30 cellular contexts compared by ENCODE assay signal in genomic region chr1:41072051-41072450, GRCh38. TPM values are rescaled to one million over a fixed set of nuclear protein-coding genes. Genes with fewer than 3 reads are reported as not detected.
DNase-seq lines count a peak whose midpoint lies in the region; ATAC-seq and TF ChIP-seq lines count a peak whose summit lies in the region.
"Had no signal": no experiment of that assay in that cellular context is flagged by ENCODE, and none has a peak within 500 bp of the region (broad histone marks: within the 10 kb centered on the region; RNA-seq: fewer than 3 reads in every experiment).

No MANE protein-coding gene starts in this region.

- 92% methylated on average over 1 of the region's 1 CpG for WGBS in prostate gland
- 94% methylated on average over 1 of the region's 1 CpG for WGBS in mammary epithelial cell (ENCODE audit: low coverage, missing lambda C conversion rate)

- H3K79me2 ChIP-seq in mammary epithelial cell (ENCODE audit: insufficient read depth, low read length), result no peaks in the 10 kb centered on the region

- no peak overlapping the region for H3K27ac Mint-ChIP-seq in stimulated activated memory B cell treated with anti-CD40 and anti-IgM and Interleukin-4, amounts not matched to agents 10 μg/mL and 1 μg/mL and 100 μg/mL, for 72 hours
- H3K27ac Mint-ChIP-seq: activated CD4-positive, alpha-beta T cell treated with anti-CD3 and anti-CD28 coated beads, Interleukin-2, amount 10 ng/mL, durations not matched to agents 7 days and 5 days; effector memory CD8-positive, alpha-beta T cell; immature natural killer cell; naive thymus-derived CD4-positive, alpha-beta T cell had no signal

- peaks cover 44% of the 10 kb centered on the region for H3K36me3 Mint-ChIP-seq in stimulated activated memory B cell treated with anti-CD40 and anti-IgM and Interleukin-4, amounts not matched to agents 10 μg/mL and 1 μg/mL and 100 μg/mL, for 72 hours

- TF ChIP-seq POLR2A in prostate gland (IDR thresholded peaks at IDR 0.05), result no peak

- CTCF ChIA-PET in AG04449 (lab: Yijun Ruan, JAX), result no interaction called here
- CTCF ChIA-PET in mammary epithelial cell (lab: Charles Lee; ENCODE audit: low non-redundant PET), result no interaction called here

- H3K4me3 Mint-ChIP-seq in stimulated activated memory B cell treated with anti-CD40 and anti-IgM and Interleukin-4, amounts not matched to agents 10 μg/mL and 1 μg/mL and 100 μg/mL, for 72 hours, result no peak overlapping the region
- H3K4me3 Mint-ChIP-seq: activated CD4-positive, alpha-beta T cell treated with anti-CD3 and anti-CD28 coated beads, Interleukin-2, amount 10 ng/mL, durations not matched to agents 7 days and 5 days; activated T-cell treated with anti-CD3 and anti-CD28 coated beads, Interleukin-2, amount 50 U/mL, for 4 hours; effector memory CD8-positive, alpha-beta T cell; immature natural killer cell; naive thymus-derived CD4-positive, alpha-beta T cell; stimulated activated naive CD8-positive, alpha-beta T cell treated with anti-CD3 and anti-CD28 coated beads, Interleukin-15, amount 100 ng/mL, for 72 hours had no signal

- no peak overlapping the region for H2AFZ ChIP-seq in mammary epithelial cell (ENCODE audit: low read depth, low read length)
- H2AFZ ChIP-seq: PC-9 had no signal

- no peaks in the 10 kb centered on the region for H3K9me3 ChIP-seq in adipocyte (ENCODE audit: control insufficient read depth, low read length)
- no peaks in the 10 kb centered on the region for H3K9me3 ChIP-seq in prostate gland
- H3K9me3 ChIP-seq in mammary epithelial cell (replicated peaks; ENCODE audit: insufficient read depth, low read length), result no peaks in the 10 kb centered on the region
- H3K9me3 ChIP-seq: adrenal gland, BE2C, colonic mucosa, gastroesophageal sphincter, thyroid gland had no signal

- H3K4me1 Mint-ChIP-seq in stimulated activated memory B cell treated with anti-CD40 and anti-IgM and Interleukin-4, amounts not matched to agents 10 μg/mL and 1 μg/mL and 100 μg/mL, for 72 hours, result no peaks in the 10 kb centered on the region
- H3K4me1 Mint-ChIP-seq: activated CD4-positive, alpha-beta T cell treated with anti-CD3 and anti-CD28 coated beads, Interleukin-2, amount 10 ng/mL, durations not matched to agents 7 days and 5 days; immature natural killer cell; stimulated activated naive CD8-positive, alpha-beta T cell treated with anti-CD3 and anti-CD28 coated beads, Interleukin-15, amount 100 ng/mL, for 72 hours had no signal

- no peak for ATAC-seq in stimulated activated memory B cell treated with anti-CD40 and anti-IgM and Interleukin-4, amounts not matched to agents 10 μg/mL and 1 μg/mL and 100 μg/mL, for 72 hours
- ATAC-seq: activated T-cell treated with anti-CD3 and anti-CD28 coated beads, Interleukin-2, amount 50 U/mL, for 4 hours; effector memory CD8-positive, alpha-beta T cell; gastroesophageal sphincter; GM12878; left lobe of liver; naive thymus-derived CD4-positive, alpha-beta T cell; stimulated activated naive CD8-positive, alpha-beta T cell treated with anti-CD3 and anti-CD28 coated beads, Interleukin-15, amount 100 ng/mL, for 72 hours had no signal

- dilution Hi-C loops in mammary epithelial cell (cut with HindIII; ENCODE audit: low sequenced_read_pairs), result no loop called here

- H3K4me1 ChIP-seq in adipocyte (ENCODE audit: control insufficient read depth, insufficient read depth, low read length), result peaks cover 6% of the 10 kb centered on the region
- no peaks in the 10 kb centered on the region for H3K4me1 ChIP-seq in prostate gland (replicated peaks)
- H3K4me1 ChIP-seq in mammary epithelial cell (ENCODE audit: insufficient read depth, low read length), result peaks cover 3% of the 10 kb centered on the region
- H3K4me1 ChIP-seq: adrenal gland, BE2C, colonic mucosa, gastroesophageal sphincter had no signal

- H3K27me3 Mint-ChIP-seq in stimulated activated memory B cell treated with anti-CD40 and anti-IgM and Interleukin-4, amounts not matched to agents 10 μg/mL and 1 μg/mL and 100 μg/mL, for 72 hours, result no peaks in the 10 kb centered on the region
- H3K27me3 Mint-ChIP-seq: activated CD4-positive, alpha-beta T cell treated with anti-CD3 and anti-CD28 coated beads, Interleukin-2, amount 10 ng/mL, durations not matched to agents 7 days and 5 days; effector memory CD8-positive, alpha-beta T cell; naive thymus-derived CD4-positive, alpha-beta T cell; stimulated activated naive CD8-positive, alpha-beta T cell treated with anti-CD3 and anti-CD28 coated beads, Interleukin-15, amount 100 ng/mL, for 72 hours had no signal

- H3K9ac ChIP-seq in adipocyte (ENCODE audit: low read length) (no peak overlapping the region), mammary epithelial cell (ENCODE audit: insufficient read depth, low read length) (no peak overlapping the region)

- no TSS peak for BruUV-seq in mammary epithelial cell (replicated peaks; lab: Mats Ljungman, UMichigan)

- in situ Hi-C loops in mammary epithelial cell (cut with MboI; ENCODE audit: low sequenced_read_pairs in 2 of 2), result no loop called here

- H3K27ac ChIP-seq in prostate gland, result no peak overlapping the region
- no peak overlapping the region for H3K27ac ChIP-seq in mammary epithelial cell (ENCODE audit: insufficient read depth, low read depth, low read length)
- H3K27ac ChIP-seq: adrenal gland, colonic mucosa, gastroesophageal sphincter, PC-9, thyroid gland had no signal

- intact Hi-C loops in prostate gland (cut with DNase I) (no loop called here), mammary epithelial cell (cut with micrococcal nuclease) (no loop called here)

- H3K4me2 ChIP-seq in mammary epithelial cell (ENCODE audit: insufficient read depth, low read depth, low read length), result no peak overlapping the region
- H3K4me2 ChIP-seq: PC-9 had no signal

- POLR2A ChIA-PET in AG04449 (lab: Yijun Ruan, JAX), result no interaction called here

- H3K4me3 ChIP-seq in AG04449 (ENCODE audit: low read depth, low read length) (no peak overlapping the region), adipocyte (ENCODE audit: low read length) (no peak overlapping the region), foreskin fibroblast (ENCODE audit: low read depth in 1 of 2, low read length in 2 of 2) (no peak overlapping the region), prostate gland (no peak overlapping the region), mammary epithelial cell (replicated peaks in 1 of 3; ENCODE audit: insufficient read depth in 1 of 3, low read depth in 2 of 3, low read length in 3 of 3) (no peak overlapping the region)
- H3K4me3 ChIP-seq: adrenal gland, colonic mucosa, gastroesophageal sphincter, GM12878, PC-9, thyroid gland had no signal

- H3K27me3 ChIP-seq in adipocyte (replicated peaks; ENCODE audit: control insufficient read depth, insufficient read depth, low read length) (no peaks in the 10 kb centered on the region), prostate gland (replicated peaks; ENCODE audit: insufficient read depth) (no peaks in the 10 kb centered on the region), mammary epithelial cell (ENCODE audit: insufficient read depth, low read length) (no peaks in the 10 kb centered on the region)
- H3K27me3 ChIP-seq: adrenal gland, BE2C, colonic mucosa, gastroesophageal sphincter, thyroid gland had no signal

- H3K36me3 ChIP-seq in adipocyte (ENCODE audit: control insufficient read depth, insufficient read depth, low read length, severe bottlenecking) (peaks cover 16% of the 10 kb centered on the region), prostate gland (peaks cover 0 to 3% of the 10 kb centered on the region in 2 donors), mammary epithelial cell (ENCODE audit: insufficient read depth, low read length) (no peaks in the 10 kb centered on the region)
- H3K36me3 ChIP-seq: BE2C, colonic mucosa had no signal

- DNase-seq in AG04449 (ENCODE audit: low read depth, low spot score) (peak; percentile 14), GM04503 (ENCODE audit: low read depth) (peak; percentile 13), adipocyte (ENCODE audit: low read depth) (peak; percentile 16), foreskin fibroblast (peak; percentile 9 to 48), anterior cingulate cortex (lab: John Stamatoyannopoulos, UW) (no peak), prostate gland (ENCODE audit: low spot score) (no peak), mammary epithelial cell (no peak)
- DNase-seq: activated CD4-positive, alpha-beta T cell treated with anti-CD3 and anti-CD28 coated beads, Interleukin-2, amount 10 ng/mL, durations not matched to agents 7 days and 5 days; activated naive CD4-positive, alpha-beta T cell; activated T-cell treated with anti-CD3 and anti-CD28 coated beads, Interleukin-2, amount 50 U/mL, for 4 hours; adrenal gland; BE2C; colonic mucosa; effector memory CD8-positive, alpha-beta T cell; erythroblast; hypothalamus; immature natural killer cell; naive thymus-derived CD4-positive, alpha-beta T cell; NCI-H187 treated with DMSO at 0.1 percent for 48 hours; NCI-H526; nucleus accumbens; PC-9; Right ventricle myocardium superior; stimulated activated naive CD8-positive, alpha-beta T cell treated with anti-CD3 and anti-CD28 coated beads, Interleukin-15, amount 100 ng/mL, for 72 hours; T-helper 9 cell; thyroid gland had no signal

- TF ChIP-seq CTCF in AG04449 (IDR thresholded peaks at IDR 0.05; ENCODE audit: insufficient read depth, low read length, missing control alignments), result no peak
- no peak for TF ChIP-seq CTCF in foreskin fibroblast (IDR thresholded peaks at IDR 0.05; ENCODE audit: low read depth, low read length)
- no peak for TF ChIP-seq CTCF in prostate gland (IDR thresholded peaks at IDR 0.05)
- no peak for TF ChIP-seq CTCF in mammary epithelial cell (conservative IDR thresholded peaks at IDR 0.05 in 1 of 2, IDR thresholded peaks at IDR 0.05 in 1 of 2; ENCODE audit: extremely low read depth in 1 of 2, insufficient read depth in 1 of 2, low read depth in 1 of 2, low read length in 2 of 2)

- no peaks in the 10 kb centered on the region for H4K20me1 ChIP-seq in mammary epithelial cell (ENCODE audit: insufficient read depth, low read length)

- no peaks in the 10 kb centered on the region for H3K9me3 Mint-ChIP-seq in stimulated activated memory B cell treated with anti-CD40 and anti-IgM and Interleukin-4, amounts not matched to agents 10 μg/mL and 1 μg/mL and 100 μg/mL, for 72 hours
- H3K9me3 Mint-ChIP-seq: activated CD4-positive, alpha-beta T cell treated with anti-CD3 and anti-CD28 coated beads, Interleukin-2, amount 10 ng/mL, durations not matched to agents 7 days and 5 days; activated T-cell treated with anti-CD3 and anti-CD28 coated beads, Interleukin-2, amount 50 U/mL, for 4 hours; effector memory CD8-positive, alpha-beta T cell; immature natural killer cell; stimulated activated naive CD8-positive, alpha-beta T cell treated with anti-CD3 and anti-CD28 coated beads, Interleukin-15, amount 100 ng/mL, for 72 hours had no signal

RNA-seq across cellular contexts. Expression of gene SLFNL1, which starts 50.5 kb away (rescaled TPM):
- total RNA-seq in prostate gland (1 to 10 TPM; 2.4 to 5.8 TPM), mammary epithelial cell (under 1 TPM; 0.12 to 0.17 TPM)
- 0.02 TPM for polyA plus RNA-seq in mammary epithelial cell
- polyA minus RNA-seq in mammary epithelial cell, result not detected
- total RNA-seq: left lobe of liver had no signal

Comparison
In these comparisons a context has a peak if more than half of its experiments do, and no peak if none do; other contexts are left out.
1. DNase-seq: peak in AG04449 (single experiment), GM04503 (single experiment), adipocyte (single experiment) and foreskin fibroblast (2 of 2); none in anterior cingulate cortex (0 of 58), prostate gland (single experiment) and mammary epithelial cell (single experiment).